In genomic region chr4:3661989-3662388, GRCh38 we compare ENCODE assay signal across 1 cellular context.
TF ChIP-seq lines count a peak whose summit lies in the region.

No MANE protein-coding gene starts in this region.

TF ChIP-seq in HEK293, 187 proteins besides CTCF, POLR2A, EP300 and RAD21 (continued from another document):
- no peak for TF ChIP-seq ZBTB11 (tag by site-specific recombination; conservative IDR thresholded peaks at IDR 0.05; ENCODE audit: low read depth)
- no peak for TF ChIP-seq KLF8 (tag by site-specific recombination; IDR thresholded peaks at IDR 0.05)
